ENCODE assay signal across 15 cellular contexts in the genomic region with DNA sequence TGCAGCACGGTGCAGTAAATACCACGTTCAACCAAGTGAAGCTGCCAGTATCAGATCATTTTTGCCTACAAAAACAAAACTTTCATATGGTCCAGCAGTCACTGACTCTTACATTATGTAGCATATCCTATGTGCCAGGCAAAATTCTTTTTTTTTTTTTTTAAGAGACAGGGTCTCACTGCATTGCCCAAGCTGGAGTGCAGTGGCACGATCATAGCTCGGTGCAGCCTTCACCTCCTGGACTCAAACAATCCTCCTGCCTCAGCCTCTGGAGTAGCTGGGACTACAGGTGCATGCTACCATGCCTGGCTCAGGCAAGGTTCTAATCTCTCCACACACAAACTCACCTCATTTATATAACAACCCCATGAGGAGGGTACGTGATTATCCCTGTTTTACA.
A peak's percentile ranks its signal among the peaks of the same experiment; 100 is the strongest.
DNase-seq lines count a peak whose midpoint lies in the region; ATAC-seq and TF ChIP-seq lines count a peak whose summit lies in the region.
"Had no signal": no experiment of that assay in that cellular context is flagged by ENCODE, and none has a peak within 500 bp of the region (broad histone marks: within the 10 kb centered on the region; RNA-seq: fewer than 3 reads in every experiment).

No MANE protein-coding gene starts in this region.

- no peak overlapping the region for H3K4me2 ChIP-seq in parathyroid adenoma (ENCODE audit: low read length)

- POLR2A ChIA-PET in Caco-2 (lab: Charles Lee): no interaction called here
- POLR2A ChIA-PET in activated CD4-positive, alpha-beta T cell treated with anti-CD3 and anti-CD28 coated beads for 36 hours (lab: Charles Lee): no interaction called here

- H3K27ac Mint-ChIP-seq in Caco-2 (ENCODE audit: unreplicated experiment): no peak overlapping the region
- H3K27ac Mint-ChIP-seq in activated CD4-positive, alpha-beta T cell treated with anti-CD3 and anti-CD28 coated beads for 36 hours: no peak overlapping the region
- H3K27ac Mint-ChIP-seq: CD4-positive, CD25-positive, alpha-beta regulatory T cell had no signal

- H3K9me3 Mint-ChIP-seq in Caco-2 (ENCODE audit: unreplicated experiment): no peaks in the 10 kb centered on the region
- peaks cover 2% of the 10 kb centered on the region for H3K9me3 Mint-ChIP-seq in activated CD4-positive, alpha-beta T cell treated with anti-CD3 and anti-CD28 coated beads for 36 hours (ENCODE audit: low read depth)

- BruUV-seq in Caco-2 (replicated peaks; lab: Mats Ljungman, UMichigan): no TSS peak

- H3K4me3 Mint-ChIP-seq in Caco-2 (ENCODE audit: unreplicated experiment): peak overlapping the region; percentile 43
- no peak overlapping the region for H3K4me3 Mint-ChIP-seq in activated CD4-positive, alpha-beta T cell treated with anti-CD3 and anti-CD28 coated beads for 36 hours
- H3K4me3 Mint-ChIP-seq: CD4-positive, CD25-positive, alpha-beta regulatory T cell had no signal

- H3K4me1 Mint-ChIP-seq in Caco-2 (ENCODE audit: low read depth, unreplicated experiment): no peaks in the 10 kb centered on the region
- peaks cover 16% of the 10 kb centered on the region for H3K4me1 Mint-ChIP-seq in activated CD4-positive, alpha-beta T cell treated with anti-CD3 and anti-CD28 coated beads for 36 hours
- H3K4me1 Mint-ChIP-seq: CD4-positive, CD25-positive, alpha-beta regulatory T cell had no signal

- ATAC-seq in right cardiac atrium: no peak
- ATAC-seq in activated CD4-positive, alpha-beta T cell treated with anti-CD3 and anti-CD28 coated beads for 36 hours: no peak

- 75% methylated on average over 5 of the region's 5 CpGs for WGBS in right cardiac atrium

- H3K9ac ChIP-seq in HUES48 (ENCODE audit: low read depth, low read length) (no peak overlapping the region), parathyroid adenoma (no peak overlapping the region)

- TF ChIP-seq CTCF in Caco-2 (IDR thresholded peaks at IDR 0.05; ENCODE audit: insufficient read depth in 1 of 2, low read depth in 1 of 2, low read length in 1 of 2, severe bottlenecking in 1 of 2, unreplicated experiment in 1 of 2): no peak
- TF ChIP-seq CTCF in parathyroid adenoma (IDR thresholded peaks at IDR 0.05): no peak

- CTCF ChIA-PET in Caco-2 (lab: Charles Lee): no interaction called here
- CTCF ChIA-PET in activated CD4-positive, alpha-beta T cell treated with anti-CD3 and anti-CD28 coated beads for 36 hours (lab: Charles Lee): interaction anchor here (0.7 kb wide), 2 partner anchors 93 to 1219 kb away, joined by 3 to 4 read pairs; no protein-coding TSS in a partner anchor

- DNase-seq in Caco-2 (no peak), right cardiac atrium (no peak), NCI-H1105 (lab: John Stamatoyannopoulos, UW) (no peak), KG1 (lab: John Stamatoyannopoulos, UW) (no peak)
- no peak for DNase-seq in activated CD4-positive, alpha-beta T cell treated with anti-CD3 and anti-CD28 coated beads for 36 hours
- no peak for DNase-seq in activated T-cell treated with anti-CD3 and anti-CD28 coated beads, Interleukin-2, amount 50 U/mL, for 1 hour
- DNase-seq: AML-193; CD4-positive, CD25-positive, alpha-beta regulatory T cell; GDM1; Karpas-422; MM.1S; NCI-H1930 had no signal

- H3K27ac ChIP-seq in HUES48 (ENCODE audit: low read depth, low read length) (peak overlapping the region; percentile 87), right cardiac atrium (ENCODE audit: low read length) (peak overlapping the region; percentile 80), parathyroid adenoma (no peak overlapping the region)
- H3K27ac ChIP-seq: SJSA1 had no signal

- H3K4me1 ChIP-seq in Caco-2: peaks cover 7% of the 10 kb centered on the region
- H3K4me1 ChIP-seq in HUES48 (ENCODE audit: control insufficient read depth, insufficient read depth, low read length): peaks cover 16% of the 10 kb centered on the region
- H3K4me1 ChIP-seq in right cardiac atrium (ENCODE audit: control insufficient read depth, insufficient read depth, low read length): peaks cover 3% of the 10 kb centered on the region
- peaks cover 6% of the 10 kb centered on the region for H3K4me1 ChIP-seq in parathyroid adenoma
- H3K4me1 ChIP-seq: SJSA1 had no signal

- no peak overlapping the region for H3K4me3 ChIP-seq in Caco-2 (ENCODE audit: low read depth, low read length)
- no peak overlapping the region for H3K4me3 ChIP-seq in HUES48 (ENCODE audit: low read depth, low read length)
- no peak overlapping the region for H3K4me3 ChIP-seq in right cardiac atrium (ENCODE audit: low read length)
- no peak overlapping the region for H3K4me3 ChIP-seq in parathyroid adenoma (ENCODE audit: low read depth, low read length)
- H3K4me3 ChIP-seq: SJSA1 had no signal

- peak overlapping the region; percentile 74 for H2AFZ ChIP-seq in parathyroid adenoma

- H3K36me3 ChIP-seq in Caco-2 (ENCODE audit: control insufficient read depth, insufficient read depth, low read length) (no peaks in the 10 kb centered on the region), HUES48 (ENCODE audit: control insufficient read depth, insufficient read depth, low read length) (no peaks in the 10 kb centered on the region), parathyroid adenoma (ENCODE audit: control insufficient read depth, insufficient read depth, low read length) (no peaks in the 10 kb centered on the region)
- H3K36me3 ChIP-seq: SJSA1 had no signal

- intact Hi-C loops in Caco-2 (cut with micrococcal nuclease; ENCODE audit: unreplicated experiment): no loop called here
- intact Hi-C loops in right cardiac atrium (cut with DNase I): no loop called here
- intact Hi-C loops in activated CD4-positive, alpha-beta T cell treated with anti-CD3 and anti-CD28 coated beads for 36 hours (cut with DNase I, micrococcal nuclease): no loop called here

- no peaks in the 10 kb centered on the region for H3K27me3 Mint-ChIP-seq in Caco-2 (ENCODE audit: insufficient read depth, unreplicated experiment)
- no peaks in the 10 kb centered on the region for H3K27me3 Mint-ChIP-seq in activated CD4-positive, alpha-beta T cell treated with anti-CD3 and anti-CD28 coated beads for 36 hours

- H3K36me3 Mint-ChIP-seq in Caco-2 (ENCODE audit: insufficient read depth, unreplicated experiment): no peaks in the 10 kb centered on the region
- no peaks in the 10 kb centered on the region for H3K36me3 Mint-ChIP-seq in activated CD4-positive, alpha-beta T cell treated with anti-CD3 and anti-CD28 coated beads for 36 hours (ENCODE audit: low read depth)
- H3K36me3 Mint-ChIP-seq: CD4-positive, CD25-positive, alpha-beta regulatory T cell had no signal

- H3K27me3 ChIP-seq in Caco-2 (replicated peaks; ENCODE audit: control insufficient read depth, insufficient read depth, low read length): no peaks in the 10 kb centered on the region
- no peaks in the 10 kb centered on the region for H3K27me3 ChIP-seq in HUES48 (ENCODE audit: control insufficient read depth, insufficient read depth, low read length)
- no peaks in the 10 kb centered on the region for H3K27me3 ChIP-seq in right cardiac atrium (ENCODE audit: control insufficient read depth, insufficient read depth)
- H3K27me3 ChIP-seq in parathyroid adenoma (ENCODE audit: control insufficient read depth, insufficient read depth, low read length): no peaks in the 10 kb centered on the region
- H3K27me3 ChIP-seq: SJSA1 had no signal

- H3K79me2 ChIP-seq in parathyroid adenoma: no peaks in the 10 kb centered on the region

- H3K9me3 ChIP-seq in Caco-2 (no peaks in the 10 kb centered on the region), HUES48 (ENCODE audit: control insufficient read depth, insufficient read depth, low read length) (no peaks in the 10 kb centered on the region), right cardiac atrium (ENCODE audit: control insufficient read depth, low read length) (no peaks in the 10 kb centered on the region), parathyroid adenoma (ENCODE audit: control insufficient read depth, low read length) (no peaks in the 10 kb centered on the region)
- H3K9me3 ChIP-seq: SJSA1 had no signal
